Comparison of ENCODE assay signal across 1 cellular context in genomic region chr7:19970514-19970913, GRCh38.
TF ChIP-seq lines count a peak whose summit lies in the region.

No MANE protein-coding gene starts in this region.

TF ChIP-seq in WTC11, 78 proteins besides CTCF, POLR2A, EP300 and RAD21 (continued from another document):
- TF ChIP-seq PRDM15 (CRISPR knock-in tag; IDR thresholded peaks at IDR 0.05) (no peak), ZNF512 (CRISPR knock-in tag; IDR thresholded peaks at IDR 0.05; ENCODE audit: borderline replicate concordance) (no peak)
TF ChIP-seq in WTC11: peak in this region for 0.
